8 cellular contexts compared by ENCODE assay signal in the genomic region with DNA sequence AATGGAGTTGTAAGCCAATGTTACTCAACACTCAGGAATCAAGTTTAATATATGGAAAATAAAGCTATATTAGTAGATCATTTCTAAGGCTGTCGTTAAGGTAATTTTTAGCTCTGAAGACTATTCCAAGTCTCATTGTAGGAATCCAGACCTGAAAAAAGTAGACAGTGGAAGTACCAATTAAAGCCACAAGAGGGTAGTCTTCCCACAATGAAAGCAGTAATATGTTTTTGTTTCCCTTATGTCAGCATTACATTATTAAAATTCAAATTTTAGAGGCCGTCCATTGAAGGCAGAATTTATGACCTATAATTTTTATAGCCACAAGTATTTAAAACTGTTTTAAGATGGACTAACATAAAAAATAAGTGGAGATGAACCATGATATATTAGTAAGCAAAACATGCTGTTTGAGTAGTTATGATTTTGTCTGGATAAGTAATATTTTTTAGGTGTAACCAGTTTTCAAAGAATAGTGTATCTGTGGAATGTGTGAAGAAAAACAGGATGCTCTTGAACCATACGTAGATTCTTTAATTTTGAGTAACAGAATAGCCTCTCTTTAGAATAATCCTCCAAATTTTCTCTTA.
A peak's percentile ranks its signal among the peaks of the same experiment; 100 is the strongest.
DNase-seq lines count a peak whose midpoint lies in the region; ATAC-seq and TF ChIP-seq lines count a peak whose summit lies in the region.

No MANE protein-coding gene starts in this region.

- ATAC-seq in HG03175 (IDR thresholded peaks at IDR 0.05; ENCODE audit: unreplicated experiment) (peak; percentile 63), natural killer cell (no peak)

- no peaks in the 10 kb centered on the region for H3K27me3 Mint-ChIP-seq in natural killer cell (ENCODE audit: low read depth in 2 of 2)

- H3K4me1 Mint-ChIP-seq in natural killer cell = no peaks in the 10 kb centered on the region

- H3K4me3 ChIP-seq in fibroblast of mammary gland (ENCODE audit: control insufficient read depth, low read depth, low read length) (no peak overlapping the region), suprapubic skin (no peak overlapping the region)

- no peaks in the 10 kb centered on the region for H3K9me3 ChIP-seq in suprapubic skin

- DNase-seq in SIG-M5 treated with dmso at 0.1 percent for 504 hours (lab: John Stamatoyannopoulos, UW; ENCODE audit: unreplicated experiment) (peak; percentile 25), SIG-M5 (lab: John Stamatoyannopoulos, UW) (no peak), RKO (ENCODE audit: low spot score) (peak; percentile 56), fibroblast of mammary gland (ENCODE audit: low read depth) (peak; percentile 38), suprapubic skin (ENCODE audit: low spot score in 2 of 2) (no peak), natural killer cell (no peak), mucosa of gallbladder (ENCODE audit: low spot score) (no peak)

- no peaks in the 10 kb centered on the region for H3K36me3 ChIP-seq in suprapubic skin

- H3K36me3 Mint-ChIP-seq in natural killer cell = no peaks in the 10 kb centered on the region

- no peaks in the 10 kb centered on the region for H3K9me3 Mint-ChIP-seq in natural killer cell

- TF ChIP-seq POLR2A in suprapubic skin (IDR thresholded peaks at IDR 0.05) = no peak

- intact Hi-C loops in natural killer cell (cut with micrococcal nuclease) = no loop called here

- no peaks in the 10 kb centered on the region for H3K27me3 ChIP-seq in suprapubic skin

- no peaks in the 10 kb centered on the region for H3K4me1 ChIP-seq in suprapubic skin

- no peak overlapping the region for H3K27ac ChIP-seq in suprapubic skin

- TF ChIP-seq CTCF in fibroblast of mammary gland (conservative IDR thresholded peaks at IDR 0.05; ENCODE audit: control insufficient read depth, insufficient read depth, low read depth, low read length) (peak; percentile 72), suprapubic skin (IDR thresholded peaks at IDR 0.05) (peak; percentile 6 to 48), natural killer cell (IDR thresholded peaks at IDR 0.05) (no peak)

- no peak overlapping the region for H3K27ac Mint-ChIP-seq in natural killer cell

- WGBS in suprapubic skin = 17% methylated on average over 3 of the region's 3 CpGs

- no peak for TF ChIP-seq EP300 in suprapubic skin (IDR thresholded peaks at IDR 0.05)

- no peak overlapping the region for H3K4me3 Mint-ChIP-seq in natural killer cell

Comparison
In these comparisons a context has a peak if more than half of its experiments do, and no peak if none do; other contexts are left out.
1. DNase-seq: peak in SIG-M5 treated with dmso at 0.1 percent for 504 hours (single experiment), RKO (single experiment) and fibroblast of mammary gland (single experiment); none in SIG-M5 (single experiment), suprapubic skin (0 of 2), natural killer cell (single experiment) and mucosa of gallbladder (single experiment).